Comparison of ENCODE assay signal across 6 cellular contexts in the genomic region with DNA sequence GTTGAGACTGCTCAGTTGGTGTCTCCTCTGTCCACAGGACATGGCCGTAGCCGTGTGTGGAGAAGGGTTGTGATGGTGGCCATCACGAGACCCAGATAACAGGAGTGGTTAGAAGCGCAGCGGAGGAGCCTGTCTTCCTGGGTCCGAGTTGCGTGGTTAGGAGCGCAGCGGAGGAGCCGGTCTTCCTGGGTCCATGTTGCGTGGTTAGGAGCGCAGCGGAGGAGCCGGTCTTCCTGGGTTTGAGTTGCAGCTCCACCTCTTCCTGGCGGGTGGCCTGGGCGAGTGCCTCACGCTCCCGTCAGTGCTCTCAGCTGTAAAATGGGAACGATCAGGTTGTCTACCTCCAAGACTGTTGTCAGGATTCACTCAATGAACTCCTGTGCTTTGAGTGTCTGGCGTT.
"Had no signal": no experiment of that assay in that cellular context is flagged by ENCODE, and none has a peak within 500 bp of the region (broad histone marks: within the 10 kb centered on the region; RNA-seq: fewer than 3 reads in every experiment).

No MANE protein-coding gene starts in this region.

- ATAC-seq: HepG2, K562 had no signal

- H3K4me1 Mint-ChIP-seq: IgD-negative memory B cell had no signal

- H3K27ac ChIP-seq: HL-60 had no signal

- H3K36me3 Mint-ChIP-seq: IgD-negative memory B cell had no signal

- DNase-seq: IMR-90, KBM-7 had no signal

- H3K4me3 Mint-ChIP-seq: IgD-negative memory B cell had no signal

- H3K27me3 Mint-ChIP-seq: IgD-negative memory B cell had no signal

- H3K27ac Mint-ChIP-seq: IgD-negative memory B cell had no signal

- H3K4me3 ChIP-seq: K562 had no signal
